ENCODE assay signal across 17 cellular contexts in the genomic region with DNA sequence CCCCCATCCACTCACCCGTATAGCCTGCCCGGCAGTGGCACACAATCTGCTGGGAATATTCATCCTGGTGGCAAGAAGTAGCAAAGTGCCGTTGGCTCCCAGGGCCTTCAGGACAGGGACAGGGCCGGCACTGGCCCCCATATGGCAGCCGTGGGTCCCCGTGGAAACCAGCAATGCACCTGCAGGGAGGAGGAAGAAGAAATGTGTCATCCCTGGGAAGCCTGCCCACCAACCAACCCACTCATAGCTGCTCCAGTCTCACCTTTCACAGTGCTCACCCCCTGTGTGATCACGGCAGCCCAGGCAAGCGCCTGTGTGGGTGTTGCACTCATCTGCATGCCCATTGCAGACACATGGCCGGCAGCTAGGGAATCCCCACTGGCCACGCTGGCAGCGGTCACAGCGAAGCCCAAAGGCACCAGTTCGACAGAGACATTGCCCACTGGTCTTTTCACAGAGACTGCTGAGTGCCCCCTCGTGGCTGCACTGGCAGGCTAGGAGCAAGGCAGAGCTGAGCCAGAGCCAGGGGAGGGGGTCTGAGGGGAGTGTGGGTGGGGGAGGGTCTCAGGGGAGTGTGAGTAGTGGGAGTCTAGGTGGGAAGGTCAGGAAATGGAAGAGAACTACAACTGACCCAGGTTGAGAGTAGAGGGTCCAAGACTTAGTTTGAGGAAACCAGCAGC. TPM values are rescaled to one million over a fixed set of nuclear protein-coding genes. Genes with fewer than 3 reads are reported as not detected.
DNase-seq lines count a peak whose midpoint lies in the region; ATAC-seq, FAIRE-seq and TF ChIP-seq lines count a peak whose summit lies in the region.
"Had no signal": no experiment of that assay in that cellular context is flagged by ENCODE, and none has a peak within 500 bp of the region (broad histone marks: within the 10 kb centered on the region; RNA-seq: fewer than 3 reads in every experiment).

No MANE protein-coding gene starts in this region.

- CTCF ChIA-PET in A549 (lab: Yijun Ruan, JAX) (interaction anchor here (1.0 kb wide), 1 partner anchor 31 kb away, joined by 3 read pairs; no protein-coding TSS in a partner anchor), OCI-LY7 (lab: Charles Lee; ENCODE audit: unreplicated experiment) (no interaction called here), H1 (lab: Charles Lee; ENCODE audit: partially characterized antibody) (interaction anchor here (0.6 to 3.2 kb wide), 4 partner anchors 16 to 128 kb away, joined by 3 to 14 read pairs (median 6); no protein-coding TSS in a partner anchor)

- no peak overlapping the region for H3K4me2 ChIP-seq in A549
- no peak overlapping the region; the same call in 1 of the 2 replicates for H3K4me2 ChIP-seq in OCI-LY7 (ENCODE audit: low read length)
- no peak overlapping the region for H3K4me2 ChIP-seq in H1 (ENCODE audit: insufficient read depth in 1 of 2, low read depth in 2 of 2, low read length in 2 of 2)

- no peak overlapping the region for H3K27ac ChIP-seq in A549
- H3K27ac ChIP-seq in OCI-LY7 (ENCODE audit: low read depth, low read length, poor library complexity, severe bottlenecking) = no peak overlapping the region
- H3K27ac ChIP-seq in H1 (ENCODE audit: low read depth, low read length) = no peak overlapping the region
- no peak overlapping the region for H3K27ac ChIP-seq in upper lobe of right lung
- H3K27ac ChIP-seq in right atrium auricular region = no peak overlapping the region
- H3K27ac ChIP-seq: body of pancreas, gastrocnemius medialis, pancreas had no signal

- no peak overlapping the region for H2BK120ac ChIP-seq in H1 (replicated peaks; ENCODE audit: low read depth, low read length)

- H4K8ac ChIP-seq in H1 (ENCODE audit: extremely low read depth, insufficient read depth, low read length) = no peak overlapping the region

- no peaks in the 10 kb centered on the region for H4K20me1 ChIP-seq in OCI-LY7 (ENCODE audit: insufficient read depth, low read length)
- H4K20me1 ChIP-seq in H1 (replicated peaks in 1 of 2; ENCODE audit: control insufficient read depth in 1 of 2, insufficient read depth in 2 of 2, low read length in 2 of 2) = peaks cover 0 to 3% of the 10 kb centered on the region in 2 experiments

- no peaks in the 10 kb centered on the region; the same call in 1 of the 2 replicates for H3K23me2 ChIP-seq in H1 (ENCODE audit: low read depth, low read length)

- no peak overlapping the region for H3K23ac ChIP-seq in H1 (ENCODE audit: insufficient read length)

- no peaks in the 10 kb centered on the region for H3K79me1 ChIP-seq in H1 (ENCODE audit: low read depth, low read length)

- H2BK15ac ChIP-seq in H1 (ENCODE audit: low read length) = no peak overlapping the region

- no peak overlapping the region for H3K14ac ChIP-seq in H1 (ENCODE audit: insufficient read length)

- no peak overlapping the region for H4K91ac ChIP-seq in H1 (replicated peaks; ENCODE audit: insufficient read length, low read length)

- no peak overlapping the region for H2BK12ac ChIP-seq in H1 (ENCODE audit: low read depth, low read length)

- TF ChIP-seq EP300 in A549 (IDR thresholded peaks at IDR 0.05) (no peak), H1 (IDR thresholded peaks at IDR 0.05; ENCODE audit: borderline replicate concordance in 1 of 2, low read depth in 2 of 2, low read length in 2 of 2) (no peak)

- H3K4me3 ChIP-seq in A549 (no peak overlapping the region), GM12875 (ENCODE audit: low read depth, low read length) (no peak overlapping the region), OCI-LY7 (ENCODE audit: low read depth, low read length, poor library complexity, severe bottlenecking) (no peak overlapping the region), H1 (ENCODE audit: extremely low read depth in 1 of 4, insufficient read depth in 2 of 4, low read depth in 3 of 4, low read length in 4 of 4) (no peak overlapping the region), upper lobe of right lung (no peak overlapping the region), right atrium auricular region (no peak overlapping the region)
- H3K4me3 ChIP-seq: body of pancreas, gastrocnemius medialis, pancreas had no signal

- WGBS in A549 (ENCODE audit: missing lambda C conversion rate) = 100% methylated on average over 4 of the region's 14 CpGs
- WGBS in H1 (ENCODE audit: extremely low coverage in 1 of 2, insufficient coverage in 1 of 2, insufficient read length in 1 of 2, insufficient replicate concordance in 2 of 2, low coverage in 1 of 2, low lambda C conversion rate in 2 of 2, missing lambda C conversion rate in 1 of 2), 2 experiments = 88% methylated on average over 14 of the region's 14 CpGs; no CpG with 5 or more reads in 1 of the 2 experiments

- H4K5ac ChIP-seq in H1 (ENCODE audit: insufficient read length, low read depth, low read length) = no peak overlapping the region

- H3K79me2 ChIP-seq in OCI-LY7 (ENCODE audit: insufficient read depth, low read depth, low read length) = peaks cover 2% of the 10 kb centered on the region
- peaks cover 0 to under 1% of the 10 kb centered on the region in 2 experiments; a peak in 1 of 4 replicates for H3K79me2 ChIP-seq in H1 (ENCODE audit: control insufficient read depth in 1 of 2, insufficient read depth in 2 of 2, low read length in 2 of 2)

- ATAC-seq in A549 (no peak), upper lobe of right lung (no peak)
- ATAC-seq: body of pancreas, gastrocnemius medialis, pancreas had no signal

- no peaks in the 10 kb centered on the region for H3K27me3 ChIP-seq in H1 (replicated peaks in 1 of 4; ENCODE audit: control insufficient read depth in 3 of 4, extremely low read depth in 1 of 4, insufficient read depth in 3 of 4, low read length in 3 of 4)
- H3K27me3 ChIP-seq in upper lobe of right lung = no peaks in the 10 kb centered on the region
- no peaks in the 10 kb centered on the region for H3K27me3 ChIP-seq in right atrium auricular region
- H3K27me3 ChIP-seq: body of pancreas, gastrocnemius medialis, pancreas had no signal

- no peak overlapping the region for H2BK20ac ChIP-seq in H1 (ENCODE audit: low read length)

- no peak overlapping the region for H3K56ac ChIP-seq in H1 (replicated peaks; ENCODE audit: insufficient read length, low read depth, low read length)

- no peaks in the 10 kb centered on the region for H3K9me2 ChIP-seq in OCI-LY7 (ENCODE audit: insufficient read depth, low read length)

- H3K4me1 ChIP-seq in A549 = peaks cover 3% of the 10 kb centered on the region; the same call in 2 of the 3 replicates
- H3K4me1 ChIP-seq in OCI-LY7 (ENCODE audit: insufficient read depth, low read length, poor library complexity, severe bottlenecking) = peaks cover 19% of the 10 kb centered on the region
- H3K4me1 ChIP-seq in H1 (replicated peaks in 1 of 4; ENCODE audit: control insufficient read depth in 3 of 4, insufficient read depth in 4 of 4, low read length in 3 of 4) = peaks cover 0 to 5% (median 3%) of the 10 kb centered on the region in 4 experiments; a peak in 5 of 7 replicates
- H3K4me1 ChIP-seq in upper lobe of right lung = peaks cover 4% of the 10 kb centered on the region
- H3K4me1 ChIP-seq in right atrium auricular region = peaks cover 0 to 11% of the 10 kb centered on the region in 2 donors
- H3K4me1 ChIP-seq: pancreas had no signal

- POLR2A ChIA-PET in A549 (lab: Yijun Ruan, JAX) (no interaction called here), OCI-LY7 (lab: Charles Lee) (no interaction called here), H1 (lab: Charles Lee; ENCODE audit: partially characterized antibody) (interaction anchor here (1.2 to 25.5 kb wide), 2 partner anchors 8 to 26 kb away, joined by 4 to 508 read pairs; partner anchors contain the start of genes QARS1 and QRICH1)

- no peaks in the 10 kb centered on the region for H3K36me3 ChIP-seq in OCI-LY7 (ENCODE audit: insufficient read depth, low read length)
- H3K36me3 ChIP-seq in H1 (ENCODE audit: control insufficient read depth in 2 of 4, insufficient read depth in 4 of 4, low read length in 3 of 4) = peaks cover 3 to 25% (median 12%) of the 10 kb centered on the region in 4 experiments; a peak in 7 of 8 replicates
- H3K36me3 ChIP-seq in upper lobe of right lung = peaks cover 76% of the 10 kb centered on the region
- peaks cover 89% of the 10 kb centered on the region for H3K36me3 ChIP-seq in right atrium auricular region

- DNase-seq in A549 (ENCODE audit: low read depth in 1 of 2, low spot score in 1 of 2) (no peak), OCI-LY7 (ENCODE audit: low spot score) (peak; percentile 52), H1 (ENCODE audit: low read depth in 1 of 2, low spot score in 2 of 2) (peak in 1 of 2 experiments; percentile 49), upper lobe of right lung (no peak), GM12891 (ENCODE audit: insufficient read length, low spot score) (no peak), right atrium auricular region (ENCODE audit: low spot score) (no peak)
- DNase-seq in activated CD4-positive, alpha-beta T cell treated with anti-CD3 and anti-CD28 coated beads, Interleukin-2, amount 50 U/mL, for 48 hours = no peak
- DNase-seq: activated CD4-positive, alpha-beta T cell treated with anti-CD3 and anti-CD28 coated beads, Interleukin-2, amount 10 ng/mL, durations not matched to agents 7 days and 5 days; body of pancreas; gastrocnemius medialis; islet precursor cell; midbrain; NCI-H1092; pancreas had no signal

- no peak overlapping the region for H2AK5ac ChIP-seq in H1 (ENCODE audit: low read depth, low read length)

- BruUV-seq in OCI-LY7 (replicated peaks; lab: Mats Ljungman, UMichigan) = no TSS peak

- no peaks in the 10 kb centered on the region for H3K9me3 ChIP-seq in A549
- H3K9me3 ChIP-seq in OCI-LY7 (ENCODE audit: low read length) = no peaks in the 10 kb centered on the region
- H3K9me3 ChIP-seq in H1 (ENCODE audit: insufficient read depth in 2 of 2, low read depth in 1 of 2, low read length in 1 of 2) = no peaks in the 10 kb centered on the region
- H3K9me3 ChIP-seq in upper lobe of right lung = no peaks in the 10 kb centered on the region
- H3K9me3 ChIP-seq in right atrium auricular region = no peaks in the 10 kb centered on the region
- H3K9me3 ChIP-seq: body of pancreas, gastrocnemius medialis, pancreas had no signal

- FAIRE-seq in A549 (lab: Jason Lieb, UNC) (no peak), H1 (lab: Jason Lieb, UNC) (no peak), GM12891 (lab: Jason Lieb, UNC) (no peak)
- FAIRE-seq: pancreas, RCC 7860 had no signal

- no peak overlapping the region for H3K4ac ChIP-seq in H1 (replicated peaks; ENCODE audit: insufficient read length, low read depth, low read length)

- TF ChIP-seq POLR2A in A549 (IDR thresholded peaks at IDR 0.05; ENCODE audit: low read length) (no peak), H1 (IDR thresholded peaks at IDR 0.05; ENCODE audit: control extremely low read depth in 1 of 2, low read depth in 2 of 2, low read length in 2 of 2) (no peak), GM12891 (IDR thresholded peaks at IDR 0.05; ENCODE audit: low read depth, low read length) (no peak)

- H2AFZ ChIP-seq in OCI-LY7 (ENCODE audit: low read length) (peak overlapping the region; percentile 41; the same call in 1 of the 2 replicates), H1 (ENCODE audit: low read length) (no peak overlapping the region)

- TF ChIP-seq CTCF in A549 (IDR thresholded peaks at IDR 0.05) (0 out of 3 replicates have a peak, but pooled peaks have one; percentile 8), GM12875 (IDR thresholded peaks at IDR 0.05; ENCODE audit: borderline replicate concordance, insufficient read depth, low read depth, low read length) (peak; percentile 35; the same call in 1 of the 2 replicates), OCI-LY7 (conservative IDR thresholded peaks at IDR 0.05; ENCODE audit: low read length) (peak; percentile 76), H1 (IDR thresholded peaks at IDR 0.05; ENCODE audit: control extremely low read depth in 1 of 3, insufficient read depth in 1 of 3, low read depth in 1 of 3, low read length in 3 of 3) (peak in 2 of 3 experiments; percentile 9 to 26; a peak in 2 of 4 replicates), upper lobe of right lung (IDR thresholded peaks at IDR 0.05) (no peak), right atrium auricular region (IDR thresholded peaks at IDR 0.05) (no peak)

- TF ChIP-seq RAD21 in A549 (conservative IDR thresholded peaks at IDR 0.05 in 1 of 2, IDR thresholded peaks at IDR 0.05 in 1 of 2) = no peak
- peak; percentile 17 to 25; a peak in 3 of 4 replicates for TF ChIP-seq RAD21 in H1 (IDR thresholded peaks at IDR 0.05 in 1 of 2, conservative IDR thresholded peaks at IDR 0.05 in 1 of 2; ENCODE audit: low read depth in 2 of 2, low read length in 2 of 2)

- H2BK5ac ChIP-seq in H1 (ENCODE audit: low read depth, low read length) = no peak overlapping the region

- no peak overlapping the region for H3K18ac ChIP-seq in H1 (ENCODE audit: extremely low read depth, low read length)

- H3K9ac ChIP-seq in H1 (replicated peaks in 1 of 4; ENCODE audit: extremely low read depth in 1 of 4, low read depth in 3 of 4, low read length in 3 of 4) = no peak overlapping the region

- intact Hi-C loops in OCI-LY7 (cut with micrococcal nuclease; ENCODE audit: unreplicated experiment) (no loop called here), upper lobe of right lung (cut with DNase I) (no loop called here)

RNA-seq across cellular contexts. Expression of gene USP19, which starts 4.5 kb away (rescaled TPM):
- 28.8 and 30.5 TPM in 2 replicates for polyA plus RNA-seq in A549 (2011; rRNA removed)
- polyA plus RNA-seq in A549 (2012; cell fraction: cytosol; rRNA removed) = 36.1 and 40.8 TPM in 2 replicates
- 81.8 and 95.2 TPM in 2 replicates for polyA plus RNA-seq in A549 (2012; cell fraction: nucleus; rRNA removed)
- polyA plus RNA-seq in A549 (2017; fragmentation: RNase III; extraction: RNeasy Plus Mini Kit Qiagen cat#74134 plus additional on column Dnase treatment) = 20.1 to 21.6 TPM (median 21.2 TPM) in 3 replicates
- 97.5 and 102 TPM in 2 replicates for polyA minus RNA-seq in A549 (2011; rRNA and poly(A)+ RNA removed)
- 49.4 and 57.2 TPM in 2 replicates for total RNA-seq in OCI-LY7 (2014; rRNA removed; shearing (Covaris generic))
- 69.4 and 78.3 TPM in 2 replicates for total RNA-seq in OCI-LY7 (2022)
- 64.9 and 65.8 TPM in 2 replicates for total RNA-seq in H1 (2021; fragmentation: NEBNext Ultra II Directional; extraction: Animal tissue kit (Norgen Biotek cat#: 25700))
- 46.4 and 59.2 TPM in 2 replicates for polyA plus RNA-seq in H1 (2011; rRNA removed)
- polyA plus RNA-seq in H1 (2011; cell fraction: cytosol; rRNA removed) = 54.8 TPM
- 176 TPM for polyA plus RNA-seq in H1 (2011; cell fraction: nucleus; rRNA removed)
- 34.4 to 50.4 TPM (median 45.8 TPM) in 4 replicates for polyA plus RNA-seq in H1 (2012, experiment 1 of 2)
- 46.4 TPM for polyA plus RNA-seq in H1 (2012, experiment 2 of 2)
- 21.8 TPM for polyA plus RNA-seq in H1 (2013, experiment 1 of 2)
- 20.5 TPM for polyA plus RNA-seq in H1 (2013, experiment 2 of 2)
- polyA minus RNA-seq in H1 (2011; rRNA and poly(A)+ RNA removed) = 121 and 123 TPM in 2 replicates
- 49.3 TPM for polyA minus RNA-seq in H1 (2011; cell fraction: cytosol; rRNA and poly(A)+ RNA removed)
- 43.4 TPM for polyA minus RNA-seq in H1 (2011; cell fraction: nucleus; rRNA and poly(A)+ RNA removed)
- 63.9 TPM for total RNA-seq in upper lobe of right lung
- polyA plus RNA-seq in GM12891 (2012; ENCODE audit: low read depth, missing spikeins) = 26.9 TPM
- 10 to 100 TPM; 49.3 to 58.7 TPM for total RNA-seq in right atrium auricular region

RNA-seq across cellular contexts. Expression of gene LAMB2, which starts 7.7 kb away (rescaled TPM):
- polyA plus RNA-seq in A549 (2011; rRNA removed) (146 and 238 TPM in 2 replicates), A549 (2017; fragmentation: RNase III; extraction: RNeasy Plus Mini Kit Qiagen cat#74134 plus additional on column Dnase treatment) (74.5 to 95.5 TPM (median 87.3 TPM) in 3 replicates), H1 (2011; rRNA removed) (153 and 224 TPM in 2 replicates)
- 96.4 and 102 TPM in 2 replicates for polyA plus RNA-seq in A549 (2012; cell fraction: cytosol; rRNA removed)
- polyA plus RNA-seq in A549 (2012; cell fraction: nucleus; rRNA removed) = 812 and 862 TPM in 2 replicates
- polyA minus RNA-seq in A549 (2011; rRNA and poly(A)+ RNA removed) = 242 and 345 TPM in 2 replicates
- total RNA-seq in OCI-LY7 (2014; rRNA removed; shearing (Covaris generic)) = 0.44 TPM in 2 replicates
- total RNA-seq in OCI-LY7 (2022) (not detected in 2 replicates), upper lobe of right lung (489 TPM), right atrium auricular region (1,000 to 10,000 TPM; 1,056 to 1,180 TPM)
- total RNA-seq in H1 (2021; fragmentation: NEBNext Ultra II Directional; extraction: Animal tissue kit (Norgen Biotek cat#: 25700)) = 107 and 112 TPM in 2 replicates
- polyA plus RNA-seq in H1 (2011; cell fraction: cytosol; rRNA removed) = 124 TPM
- polyA plus RNA-seq in H1 (2011; cell fraction: nucleus; rRNA removed) = 1,121 TPM
- 112 to 172 TPM (median 163 TPM) in 4 replicates for polyA plus RNA-seq in H1 (2012, experiment 1 of 2)
- polyA plus RNA-seq in H1 (2012, experiment 2 of 2) = 131 TPM
- polyA plus RNA-seq in H1 (2013, experiment 1 of 2) = 221 TPM
- polyA plus RNA-seq in H1 (2013, experiment 2 of 2) = 172 TPM
- 291 and 340 TPM in 2 replicates for polyA minus RNA-seq in H1 (2011; rRNA and poly(A)+ RNA removed)
- polyA minus RNA-seq in H1 (2011; cell fraction: cytosol; rRNA and poly(A)+ RNA removed) = 78.2 TPM
- polyA minus RNA-seq in H1 (2011; cell fraction: nucleus; rRNA and poly(A)+ RNA removed) = 105 TPM
- 1.5 TPM for polyA plus RNA-seq in GM12891 (2012; ENCODE audit: low read depth, missing spikeins)
- total RNA-seq: activated CD4-positive, alpha-beta T cell treated with anti-CD3 and anti-CD28 coated beads, Interleukin-2, amount 10 ng/mL, durations not matched to agents 7 days and 5 days; T-helper 2 cell treated with Interferon-gamma antibody and Interleukin-4, amounts not matched to agents 100 ng/mL and 5 ng/mL, for 36 hours had no signal

RNA-seq across cellular contexts. Expression of gene QARS1, which starts 20.6 kb away (rescaled TPM):
- polyA plus RNA-seq in A549 (2011; rRNA removed) = 118 and 196 TPM in 2 replicates
- 162 and 199 TPM in 2 replicates for polyA plus RNA-seq in A549 (2012; cell fraction: cytosol; rRNA removed)
- 708 and 819 TPM in 2 replicates for polyA plus RNA-seq in A549 (2012; cell fraction: nucleus; rRNA removed)
- 157 to 166 TPM (median 164 TPM) in 3 replicates for polyA plus RNA-seq in A549 (2017; fragmentation: RNase III; extraction: RNeasy Plus Mini Kit Qiagen cat#74134 plus additional on column Dnase treatment)
- polyA minus RNA-seq in A549 (2011; rRNA and poly(A)+ RNA removed) = 235 and 239 TPM in 2 replicates
- 290 and 310 TPM in 2 replicates for total RNA-seq in OCI-LY7 (2014; rRNA removed; shearing (Covaris generic))
- total RNA-seq in OCI-LY7 (2022) = 355 and 459 TPM in 2 replicates
- 346 and 353 TPM in 2 replicates for total RNA-seq in H1 (2021; fragmentation: NEBNext Ultra II Directional; extraction: Animal tissue kit (Norgen Biotek cat#: 25700))
- polyA plus RNA-seq in H1 (2011; rRNA removed) = 581 and 887 TPM in 2 replicates
- 565 TPM for polyA plus RNA-seq in H1 (2011; cell fraction: cytosol; rRNA removed)
- polyA plus RNA-seq in H1 (2011; cell fraction: nucleus; rRNA removed) = 1,267 TPM
- polyA plus RNA-seq in H1 (2012, experiment 1 of 2) = 324 to 534 TPM (median 501 TPM) in 4 replicates
- polyA plus RNA-seq in H1 (2012, experiment 2 of 2) = 520 TPM
- 417 TPM for polyA plus RNA-seq in H1 (2013, experiment 1 of 2)
- polyA plus RNA-seq in H1 (2013, experiment 2 of 2) = 414 TPM
- polyA minus RNA-seq in H1 (2011; rRNA and poly(A)+ RNA removed) = 326 and 341 TPM in 2 replicates
- polyA minus RNA-seq in H1 (2011; cell fraction: cytosol; rRNA and poly(A)+ RNA removed) = 241 TPM
- polyA minus RNA-seq in H1 (2011; cell fraction: nucleus; rRNA and poly(A)+ RNA removed) = 344 TPM
- 172 TPM for total RNA-seq in upper lobe of right lung
- polyA plus RNA-seq in GM12891 (2012; ENCODE audit: low read depth, missing spikeins) = 328 TPM
- total RNA-seq in right atrium auricular region = 100 to 1,000 TPM; 118 to 138 TPM

RNA-seq across cellular contexts. Expression of gene QRICH1, which starts 31.3 kb away (rescaled TPM):
- 53.8 and 76.2 TPM in 2 replicates for polyA plus RNA-seq in A549 (2011; rRNA removed)
- polyA plus RNA-seq in A549 (2012; cell fraction: cytosol; rRNA removed) = 45.0 and 55.8 TPM in 2 replicates
- 126 and 151 TPM in 2 replicates for polyA plus RNA-seq in A549 (2012; cell fraction: nucleus; rRNA removed)
- 40.4 to 47.9 TPM (median 43.6 TPM) in 3 replicates for polyA plus RNA-seq in A549 (2017; fragmentation: RNase III; extraction: RNeasy Plus Mini Kit Qiagen cat#74134 plus additional on column Dnase treatment)
- 107 and 109 TPM in 2 replicates for polyA minus RNA-seq in A549 (2011; rRNA and poly(A)+ RNA removed)
- 93.0 and 111 TPM in 2 replicates for total RNA-seq in OCI-LY7 (2014; rRNA removed; shearing (Covaris generic))
- total RNA-seq in OCI-LY7 (2022) = 132 and 156 TPM in 2 replicates
- 123 and 142 TPM in 2 replicates for total RNA-seq in H1 (2021; fragmentation: NEBNext Ultra II Directional; extraction: Animal tissue kit (Norgen Biotek cat#: 25700))
- polyA plus RNA-seq in H1 (2011; rRNA removed) = 128 and 136 TPM in 2 replicates
- polyA plus RNA-seq in H1 (2011; cell fraction: cytosol; rRNA removed) = 124 TPM
- polyA plus RNA-seq in H1 (2011; cell fraction: nucleus; rRNA removed) = 257 TPM
- 65.7 to 83.2 TPM (median 72.1 TPM) in 4 replicates for polyA plus RNA-seq in H1 (2012, experiment 1 of 2)
- 21.2 TPM for polyA plus RNA-seq in H1 (2012, experiment 2 of 2)
- 103 TPM for polyA plus RNA-seq in H1 (2013, experiment 1 of 2)
- polyA plus RNA-seq in H1 (2013, experiment 2 of 2) = 95.8 TPM
- polyA minus RNA-seq in H1 (2011; rRNA and poly(A)+ RNA removed) = 197 and 290 TPM in 2 replicates
- polyA minus RNA-seq in H1 (2011; cell fraction: cytosol; rRNA and poly(A)+ RNA removed) = 113 TPM
- polyA minus RNA-seq in H1 (2011; cell fraction: nucleus; rRNA and poly(A)+ RNA removed) = 104 TPM
- 83.9 TPM for total RNA-seq in upper lobe of right lung
- polyA plus RNA-seq in GM12891 (2012; ENCODE audit: low read depth, missing spikeins) = 36.7 TPM
- 10 to 100 TPM; 39.1 to 46.8 TPM for total RNA-seq in right atrium auricular region

RNA-seq across cellular contexts. Expression of gene CCDC71, which starts 41.0 kb away (rescaled TPM):
- polyA plus RNA-seq in A549 (2011; rRNA removed) (13.4 and 15.9 TPM in 2 replicates), A549 (2017; fragmentation: RNase III; extraction: RNeasy Plus Mini Kit Qiagen cat#74134 plus additional on column Dnase treatment) (8.1 to 10.0 TPM (median 9.6 TPM) in 3 replicates), H1 (2011; rRNA removed) (57.4 and 70.7 TPM in 2 replicates)
- polyA plus RNA-seq in A549 (2012; cell fraction: cytosol; rRNA removed) = 18.8 and 22.6 TPM in 2 replicates
- polyA plus RNA-seq in A549 (2012; cell fraction: nucleus; rRNA removed) = 17.3 and 19.4 TPM in 2 replicates
- 29.2 and 38.9 TPM in 2 replicates for polyA minus RNA-seq in A549 (2011; rRNA and poly(A)+ RNA removed)
- total RNA-seq in OCI-LY7 (2014; rRNA removed; shearing (Covaris generic)) = 20.3 and 27.9 TPM in 2 replicates
- total RNA-seq in OCI-LY7 (2022) (22.7 and 23.4 TPM in 2 replicates), upper lobe of right lung (22.1 TPM), right atrium auricular region (10 to 100 TPM; 16.7 to 25.2 TPM)
- 26.7 and 27.6 TPM in 2 replicates for total RNA-seq in H1 (2021; fragmentation: NEBNext Ultra II Directional; extraction: Animal tissue kit (Norgen Biotek cat#: 25700))
- polyA plus RNA-seq in H1 (2011; cell fraction: cytosol; rRNA removed) = 56.0 TPM
- 49.3 TPM for polyA plus RNA-seq in H1 (2011; cell fraction: nucleus; rRNA removed)
- polyA plus RNA-seq in H1 (2012, experiment 1 of 2) = 19.0 to 33.3 TPM (median 30.0 TPM) in 4 replicates
- 30.3 TPM for polyA plus RNA-seq in H1 (2012, experiment 2 of 2)
- 22.3 TPM for polyA plus RNA-seq in H1 (2013, experiment 1 of 2)
- 20.5 TPM for polyA plus RNA-seq in H1 (2013, experiment 2 of 2)
- polyA minus RNA-seq in H1 (2011; rRNA and poly(A)+ RNA removed) = 58.9 and 67.1 TPM in 2 replicates
- polyA minus RNA-seq in H1 (2011; cell fraction: cytosol; rRNA and poly(A)+ RNA removed) = 31.9 TPM
- 58.1 TPM for polyA minus RNA-seq in H1 (2011; cell fraction: nucleus; rRNA and poly(A)+ RNA removed)
- polyA plus RNA-seq in GM12891 (2012; ENCODE audit: low read depth, missing spikeins) = 13.6 TPM

Comparison
In these comparisons a context has a peak if more than half of its experiments do, and no peak if none do; other contexts are left out.
1. CTCF ChIP-seq: peak in A549 (single experiment), GM12875 (single experiment), OCI-LY7 (single experiment) and H1 (2 of 3); none in upper lobe of right lung (single experiment) and right atrium auricular region (0 of 2).
2. RNA of gene LAMB2, which starts 7.7 kb away (total RNA-seq): 1,056 to 1,180 TPM in right atrium auricular region, 489 TPM in upper lobe of right lung (single experiment) and 107 to 112 TPM in H1; 0.44 TPM in OCI-LY7; every median in the first group is over 10 times any median in the second.
3. Of the 18 proteins assayed by ChIP-seq in both H1 and A549: peak only in H1: RAD21; only in A549: none; in both: CTCF; in neither: 16.